Comparison of ENCODE assay signal across 2 cellular contexts in genomic region chr2:43838560-43839267, GRCh38.
TF ChIP-seq lines count a peak whose summit lies in the region.

Gene ABCG5, minus strand, starts transcription at chr2:43838839. Its CDS starts 160 bp downstream, at chr2:43838679.
Gene ABCG8, plus strand, starts transcription at chr2:43838971. Its CDS starts 83 bp downstream, at chr2:43839054.

TF ChIP-seq in WTC11, 78 proteins besides CTCF, POLR2A, EP300 and RAD21 (continued from another document):
- TF ChIP-seq STAT6 (CRISPR knock-in tag; conservative IDR thresholded peaks at IDR 0.05; ENCODE audit: low read depth) (no peak), GABPB1 (CRISPR knock-in tag; IDR thresholded peaks at IDR 0.05) (peak; percentile 31; the same call in 1 of the 2 replicates)
TF ChIP-seq in WTC11: peak in this region for 1.

TF ChIP-seq in liver, 16 proteins besides CTCF, POLR2A, EP300 and RAD21 (continued from another document):
- TF ChIP-seq EGR1 (IDR thresholded peaks at IDR 0.05; ENCODE audit: low read depth in 2 of 2) (peak in 1 of 2 donors; percentile 29), TAF1 (conservative IDR thresholded peaks at IDR 0.05) (peak; percentile 86), NR2F2 (IDR thresholded peaks at IDR 0.05) (no peak), FOXA2 (IDR thresholded peaks at IDR 0.05) (peak; percentile 16), FOXA1 (IDR thresholded peaks at IDR 0.05) (peak; percentile 27), HNF4G (IDR thresholded peaks at IDR 0.05) (peak; percentile 54), HNF4A (conservative IDR thresholded peaks at IDR 0.05) (peak; percentile 80 to 89), ATF3 (IDR thresholded peaks at IDR 0.05) (no peak), GABPA (IDR thresholded peaks at IDR 0.05 in 1 of 2, conservative IDR thresholded peaks at IDR 0.05 in 1 of 2) (peak; percentile 72 to 83), ZBTB33 (IDR thresholded peaks at IDR 0.05) (peak; percentile 64), JUND (IDR thresholded peaks at IDR 0.05) (peak; percentile 16 to 46), SP1 (IDR thresholded peaks at IDR 0.05) (peak; percentile 74), RXRA (IDR thresholded peaks at IDR 0.05) (peak; percentile 80 to 95), MAX (IDR thresholded peaks at IDR 0.05) (peak; percentile 75)
